8 cellular contexts compared by ENCODE assay signal in genomic region chr6:99434702-99435530, GRCh38. TPM values are rescaled to one million over a fixed set of nuclear protein-coding genes. Genes with fewer than 3 reads are reported as not detected.
DNase-seq lines count a peak whose midpoint lies in the region; ATAC-seq and TF ChIP-seq lines count a peak whose summit lies in the region.

No MANE protein-coding gene starts in this region.

- no peaks in the 10 kb centered on the region for H3K27me3 ChIP-seq in BJ (ENCODE audit: control insufficient read depth, insufficient read depth, low read length)

- H3K27ac ChIP-seq in RWPE1: no peak overlapping the region
- H3K27ac ChIP-seq in caudate nucleus (ENCODE audit: low read depth, low read length): no peak overlapping the region

- DNase-seq in BJ (ENCODE audit: low read depth) (no peak), RWPE1 (ENCODE audit: low spot score) (peak; percentile 28), fibroblast of peridontal ligament (ENCODE audit: extremely low read depth) (peak; percentile 63), retinal pigment epithelial cell (ENCODE audit: low read depth) (no peak), retina (no peak), caudate nucleus (lab: John Stamatoyannopoulos, UW) (no peak)

- H3K36me3 ChIP-seq in BJ (ENCODE audit: control insufficient read depth, insufficient read depth, low read length): peaks cover 2% of the 10 kb centered on the region

- H3K4me3 ChIP-seq in BJ (ENCODE audit: low read depth, low read length) (no peak overlapping the region), retinal pigment epithelial cell (ENCODE audit: low read length) (no peak overlapping the region)

- peak; percentile 62 for TF ChIP-seq CTCF in BJ (IDR thresholded peaks at IDR 0.05; ENCODE audit: insufficient read depth, low read depth, low read length)
- TF ChIP-seq CTCF in RWPE1 (conservative IDR thresholded peaks at IDR 0.05; ENCODE audit: low read depth): peak; percentile 73
- TF ChIP-seq CTCF in retinal pigment epithelial cell (conservative IDR thresholded peaks at IDR 0.05; ENCODE audit: low read depth, low read length): peak; percentile 53

- POLR2A ChIA-PET in BJ (lab: Charles Lee) (no interaction called here), RWPE1 (lab: Yijun Ruan, JAX; ENCODE audit: low non-redundant PET) (no interaction called here)

- CTCF ChIA-PET in BJ (lab: Yijun Ruan, JAX): interaction anchor here (0.7 to 3.5 kb wide), 6 partner anchors 9 to 311 kb away, joined by 3 to 17 read pairs (median 4); partner anchors contain the start of genes PNISR and USP45
- CTCF ChIA-PET in RWPE1 (lab: Yijun Ruan, JAX): interaction anchor here (0.7 to 1.2 kb wide), 3 partner anchors 17 to 1152 kb away, joined by 3 to 6 read pairs (median 3); no protein-coding TSS in a partner anchor

- ATAC-seq in GM18861 (IDR thresholded peaks at IDR 0.05; ENCODE audit: unreplicated experiment) (peak; percentile 89), HG03175 (IDR thresholded peaks at IDR 0.05; ENCODE audit: unreplicated experiment) (peak; percentile 90)

RNA-seq across cellular contexts. Expression of gene PNISR, which starts 9.8 kb away (rescaled TPM):
- polyA plus RNA-seq in BJ (2011; rRNA removed): 19.0 and 31.9 TPM in 2 replicates
- polyA minus RNA-seq in BJ (2011; rRNA and poly(A)+ RNA removed): 20.4 and 21.3 TPM in 2 replicates

RNA-seq across cellular contexts. Expression of gene COQ3, which starts 40.9 kb away (rescaled TPM):
- polyA plus RNA-seq in BJ (2011; rRNA removed): 3.3 and 6.4 TPM in 2 replicates
- 1.0 and 1.4 TPM in 2 replicates for polyA minus RNA-seq in BJ (2011; rRNA and poly(A)+ RNA removed)

Comparison
In these comparisons a context has a peak if more than half of its experiments do, and no peak if none do; other contexts are left out.
1. DNase-seq: peak in RWPE1 (single experiment) and fibroblast of peridontal ligament (single experiment); none in BJ (single experiment), retinal pigment epithelial cell (single experiment), retina (single experiment) and caudate nucleus (0 of 61).
2. Peak in every context shown above with its lines, with median percentiles within 50 percentile points of each other: CTCF ChIP-seq.